In the genomic region with DNA sequence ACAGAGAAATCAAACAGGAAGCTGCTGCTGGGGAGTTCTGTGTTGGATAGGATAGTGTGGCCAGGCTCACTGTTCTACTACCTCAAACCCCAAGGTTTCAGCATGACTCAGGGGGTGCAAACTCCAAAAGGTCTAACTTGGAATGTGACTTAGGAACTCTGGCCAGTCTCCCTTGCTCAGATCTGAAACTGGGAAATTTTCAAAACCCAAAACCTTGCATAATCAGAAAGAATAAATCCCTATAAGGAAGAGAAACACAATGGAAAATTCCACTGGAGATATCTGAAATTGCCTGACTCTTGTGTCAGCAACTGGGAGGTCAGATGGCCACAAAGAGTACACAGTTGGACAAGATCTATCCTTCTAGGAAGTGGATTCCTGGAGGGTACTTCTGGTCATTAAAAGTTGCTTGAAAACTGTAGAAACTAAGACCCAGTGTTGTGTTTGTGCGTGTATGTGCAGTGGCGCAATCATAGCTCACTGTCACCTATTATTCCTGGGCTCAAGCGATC, we compare ENCODE assay signal across 9 cellular contexts. TPM values are rescaled to one million over a fixed set of nuclear protein-coding genes. Genes with fewer than 3 reads are reported as not detected.
A peak's percentile ranks its signal among the peaks of the same experiment; 100 is the strongest.
DNase-seq lines count a peak whose midpoint lies in the region; ATAC-seq and TF ChIP-seq lines count a peak whose summit lies in the region.
"Had no signal": no experiment of that assay in that cellular context is flagged by ENCODE, and none has a peak within 500 bp of the region (broad histone marks: within the 10 kb centered on the region; RNA-seq: fewer than 3 reads in every experiment).

No MANE protein-coding gene starts in this region.

- no peak overlapping the region for H2BK12ac ChIP-seq in neuronal stem cell (ENCODE audit: low read length)

- H3K79me1 ChIP-seq in IMR-90 (ENCODE audit: low read depth in 1 of 2, low read length in 2 of 2) (no peaks in the 10 kb centered on the region), neuronal stem cell (ENCODE audit: low read depth, low read length) (no peaks in the 10 kb centered on the region)

- dilution Hi-C loops in IMR-90 (cut with HindIII; ENCODE audit: low sequenced_read_pairs, unreplicated experiment): no loop called here

- no peak overlapping the region for H2AK9ac ChIP-seq in IMR-90 (replicated peaks; ENCODE audit: low read depth, low read length, poor library complexity)

- H3K23ac ChIP-seq in IMR-90 (ENCODE audit: low read depth, low read length): peak overlapping the region; percentile 1; the same call in 1 of the 2 replicates
- H3K23ac ChIP-seq in neuronal stem cell (ENCODE audit: low read depth, low read length, poor library complexity): no peak overlapping the region

- H3K4me1 ChIP-seq in IMR-90 (ENCODE audit: control insufficient read depth, insufficient read depth, low read length): peaks cover 12% of the 10 kb centered on the region
- peaks cover 4 to 16% of the 10 kb centered on the region in 2 donors for H3K4me1 ChIP-seq in neuronal stem cell (ENCODE audit: control insufficient read depth in 2 of 2, insufficient read depth in 1 of 2, low read depth in 1 of 2, low read length in 2 of 2)

- H3K4me2 ChIP-seq in IMR-90 (ENCODE audit: low read depth, low read length) (peak overlapping the region; percentile 48), neuronal stem cell (ENCODE audit: insufficient read depth, low read length, poor library complexity, severe bottlenecking) (no peak overlapping the region)

- H2AK5ac ChIP-seq in IMR-90 (ENCODE audit: low read depth, low read length): peak overlapping the region; percentile 72
- H2AK5ac ChIP-seq in neuronal stem cell (ENCODE audit: low read depth, low read length): no peak overlapping the region

- H2BK20ac ChIP-seq in IMR-90 (ENCODE audit: low read depth, low read length): peak overlapping the region; percentile 89

- H3K18ac ChIP-seq in IMR-90 (ENCODE audit: low read depth, low read length) (peak overlapping the region; percentile 92), neuronal stem cell (ENCODE audit: low read length) (no peak overlapping the region)

- POLR2A ChIA-PET in IMR-90 (lab: Charles Lee; ENCODE audit: unreplicated experiment): interaction anchor here (0.7 kb wide), 1 partner anchor 19 kb away, joined by 4 read pairs; no protein-coding TSS in a partner anchor

- BruUV-seq in IMR-90 (replicated peaks; lab: Mats Ljungman, UMichigan): no TSS peak

- H2BK15ac ChIP-seq in IMR-90 (ENCODE audit: low read depth, low read length): peak overlapping the region; percentile 67; the same call in 2 of the 3 replicates
- H2BK15ac ChIP-seq in neuronal stem cell (ENCODE audit: low read length): no peak overlapping the region

- in situ Hi-C loops in IMR-90 (cut with MboI; ENCODE audit: low sequenced_read_pairs): no loop called here

- H3K36me3 ChIP-seq in IMR-90 (ENCODE audit: control insufficient read depth, insufficient read depth, low read length) (no peaks in the 10 kb centered on the region), neuronal stem cell (replicated peaks in 1 of 2; ENCODE audit: control insufficient read depth in 2 of 2, insufficient read depth in 2 of 2, low read length in 2 of 2) (no peaks in the 10 kb centered on the region)

- H2BK120ac ChIP-seq in IMR-90 (ENCODE audit: low read depth, low read length) (peak overlapping the region; percentile 94), neuronal stem cell (ENCODE audit: low read depth, low read length) (no peak overlapping the region)

- CTCF ChIA-PET in IMR-90 (lab: Yijun Ruan, JAX): no interaction called here

- H3K56ac ChIP-seq in IMR-90 (ENCODE audit: extremely low read depth, insufficient read depth, low read length): peak overlapping the region; percentile 82

- H3K4me3 ChIP-seq in IMR-90 (ENCODE audit: insufficient read depth, low read depth, low read length) (no peak overlapping the region), epithelial cell of proximal tubule (ENCODE audit: low read depth, low read length) (no peak overlapping the region), neuronal stem cell (ENCODE audit: low read length in 2 of 2) (no peak overlapping the region)

- intact Hi-C loops in IMR-90 (cut with micrococcal nuclease): no loop called here

- H4K8ac ChIP-seq in IMR-90 (ENCODE audit: low read depth in 2 of 2, low read length in 2 of 2): peak overlapping the region; percentile 65 to 94; a peak in 3 of 4 replicates
- no peak overlapping the region for H4K8ac ChIP-seq in neuronal stem cell (ENCODE audit: low read depth, low read length)

- H4K5ac ChIP-seq in IMR-90 (ENCODE audit: low read depth, low read length): peak overlapping the region; percentile 75

- H3K4ac ChIP-seq in IMR-90 (ENCODE audit: low read depth, low read length) (peak overlapping the region; percentile 94), neuronal stem cell (ENCODE audit: low read length) (no peak overlapping the region)

- DNase-seq in AG08395 (ENCODE audit: low spot score): peak; percentile 78
- DNase-seq in IMR-90: peak; percentile 96
- peak; percentile 96 for DNase-seq in epithelial cell of proximal tubule (ENCODE audit: low read depth)
- no peak for DNase-seq in neuronal stem cell (ENCODE audit: low spot score)

- no peak for TF ChIP-seq POLR2A in IMR-90 (IDR thresholded peaks at IDR 0.05; ENCODE audit: low read depth, low read length)

- H3K9me3 ChIP-seq in IMR-90 (ENCODE audit: control insufficient read depth, insufficient read depth, low read length) (no peaks in the 10 kb centered on the region), neuronal stem cell (replicated peaks in 1 of 2; ENCODE audit: control insufficient read depth in 2 of 2, insufficient read depth in 1 of 2, low read depth in 1 of 2, low read length in 2 of 2) (no peaks in the 10 kb centered on the region)

- peak overlapping the region; percentile 68 for H2BK5ac ChIP-seq in IMR-90 (ENCODE audit: low read depth, low read length, poor library complexity, severe bottlenecking)
- no peak overlapping the region for H2BK5ac ChIP-seq in neuronal stem cell (ENCODE audit: low read length)

- H4K20me1 ChIP-seq in IMR-90 (ENCODE audit: insufficient read depth, low read length): no peaks in the 10 kb centered on the region

- ATAC-seq in IMR-90 (ENCODE audit: low read depth): peak; percentile 91
- ATAC-seq in HG02610 (IDR thresholded peaks at IDR 0.05; ENCODE audit: unreplicated experiment): no peak
- no peak for ATAC-seq in GM19397 (IDR thresholded peaks at IDR 0.05; ENCODE audit: unreplicated experiment)
- no peak for ATAC-seq in HG03460 (IDR thresholded peaks at IDR 0.05; ENCODE audit: unreplicated experiment)
- ATAC-seq in GM18907 (IDR thresholded peaks at IDR 0.05; ENCODE audit: unreplicated experiment): no peak

- WGBS in IMR-90 (ENCODE audit: extremely low coverage in 2 of 2, insufficient read length in 1 of 2), 2 experiments: 90% methylated on average over 2 of the region's 3 CpGs; no CpG with 5 or more reads in 1 of the 2 experiments
- WGBS in neuronal stem cell (ENCODE audit: extremely low coverage in 2 of 2, insufficient read length in 2 of 2, insufficient replicate concordance in 1 of 2), 2 donors: no CpG with 5 or more reads among the region's 3 CpGs

- peak overlapping the region; percentile 94 for H3K27ac ChIP-seq in IMR-90 (ENCODE audit: insufficient read depth, low read length)
- H3K27ac ChIP-seq in neuronal stem cell (replicated peaks; ENCODE audit: low read length): no peak overlapping the region

- H3K14ac ChIP-seq in IMR-90 (replicated peaks; ENCODE audit: low read depth, low read length) (peak overlapping the region; percentile 39), neuronal stem cell (ENCODE audit: low read length) (no peak overlapping the region)

- H2AFZ ChIP-seq in IMR-90 (replicated peaks; ENCODE audit: low read length, poor library complexity) (no peak overlapping the region), neuronal stem cell (ENCODE audit: low read length) (peak overlapping the region; percentile 60)

- H3K27me3 ChIP-seq in IMR-90 (ENCODE audit: control insufficient read depth, insufficient read depth, low read length) (no peaks in the 10 kb centered on the region), neuronal stem cell (ENCODE audit: control insufficient read depth in 3 of 3, insufficient read depth in 3 of 3, low read depth in 1 of 3, low read length in 3 of 3) (no peaks in the 10 kb centered on the region)

- TF ChIP-seq CTCF in IMR-90 (conservative IDR thresholded peaks at IDR 0.05; ENCODE audit: low read depth, low read length) (no peak), epithelial cell of proximal tubule (conservative IDR thresholded peaks at IDR 0.05; ENCODE audit: low read depth, low read length) (no peak)

- TF ChIP-seq RAD21 in IMR-90 (IDR thresholded peaks at IDR 0.05; ENCODE audit: low read length): no peak

- H3K9me1 ChIP-seq in IMR-90 (ENCODE audit: insufficient read depth, low read length): peaks cover 3% of the 10 kb centered on the region; the same call in 1 of the 2 replicates

- H3K9ac ChIP-seq in IMR-90 (ENCODE audit: low read depth, low read length) (0 out of 2 replicates have a peak overlapping the region, but pooled peaks have one; percentile 1), neuronal stem cell (ENCODE audit: low read depth, low read length, poor library complexity) (no peak overlapping the region)

- peak overlapping the region; percentile 75 for H4K91ac ChIP-seq in IMR-90 (ENCODE audit: insufficient read depth, low read depth, low read length)
- no peak overlapping the region for H4K91ac ChIP-seq in neuronal stem cell (ENCODE audit: low read depth, low read length, poor library complexity)

TF ChIP-seq in IMR-90, 13 proteins besides CTCF, POLR2A, EP300 and RAD21 (continues in another document):
- no peak for TF ChIP-seq RCOR1 (IDR thresholded peaks at IDR 0.05; ENCODE audit: insufficient replicate concordance, low read length)
- TF ChIP-seq MXI1 (IDR thresholded peaks at IDR 0.05; ENCODE audit: borderline replicate concordance, low read depth, low read length): no peak
- TF ChIP-seq CEBPB (IDR thresholded peaks at IDR 0.05; ENCODE audit: low read depth, low read length): peak; percentile 63
- TF ChIP-seq, protein P1, sequence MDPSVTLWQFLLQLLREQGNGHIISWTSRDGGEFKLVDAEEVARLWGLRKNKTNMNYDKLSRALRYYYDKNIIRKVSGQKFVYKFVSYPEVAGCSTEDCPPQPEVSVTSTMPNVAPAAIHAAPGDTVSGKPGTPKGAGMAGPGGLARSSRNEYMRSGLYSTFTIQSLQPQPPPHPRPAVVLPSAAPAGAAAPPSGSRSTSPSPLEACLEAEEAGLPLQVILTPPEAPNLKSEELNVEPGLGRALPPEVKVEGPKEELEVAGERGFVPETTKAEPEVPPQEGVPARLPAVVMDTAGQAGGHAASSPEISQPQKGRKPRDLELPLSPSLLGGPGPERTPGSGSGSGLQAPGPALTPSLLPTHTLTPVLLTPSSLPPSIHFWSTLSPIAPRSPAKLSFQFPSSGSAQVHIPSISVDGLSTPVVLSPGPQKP (IDR thresholded peaks at IDR 0.05; ENCODE audit: borderline replicate concordance, low read depth, low read length): no peak
- TF ChIP-seq MAFK (IDR thresholded peaks at IDR 0.05; ENCODE audit: low read depth, low read length): no peak
- TF ChIP-seq MAZ (IDR thresholded peaks at IDR 0.05; ENCODE audit: borderline replicate concordance, low read depth, low read length): no peak

RNA-seq across cellular contexts. Expression of gene PPEF2, which starts 58.0 kb away (rescaled TPM):
- total RNA-seq in IMR-90 (2012; rRNA removed) (not detected in 2 replicates), epithelial cell of proximal tubule (not detected in 2 replicates)
- polyA plus RNA-seq in IMR-90 (2012; rRNA removed): not detected in 2 replicates
- polyA plus RNA-seq in IMR-90 (2012; cell fraction: cytosol; rRNA removed): not detected in 2 replicates
- polyA plus RNA-seq in IMR-90 (2012; cell fraction: nucleus; rRNA removed; ENCODE audit: low replicate concordance): 0.02 TPM in 2 replicates
- 0.03 TPM for polyA plus RNA-seq in neuronal stem cell (2013, experiment 1 of 2)
- 0.03 TPM for polyA plus RNA-seq in neuronal stem cell (2013, experiment 2 of 2)
- total RNA-seq: activated T-helper 1 cell treated with anti-CD3 and anti-CD28 coated beads, Interleukin-12 subunit alpha, Interleukin-12 subunit beta, Interleukin-2, Interleukin-4 antibody, amounts not matched to agents 30 ng/mL and 10 ng/mL and 1 ng/mL, durations not matched to agents 14 hours and 24 hours and 36 hours had no signal
